Comparison of ENCODE assay signal across 1 cellular context in the genomic region with DNA sequence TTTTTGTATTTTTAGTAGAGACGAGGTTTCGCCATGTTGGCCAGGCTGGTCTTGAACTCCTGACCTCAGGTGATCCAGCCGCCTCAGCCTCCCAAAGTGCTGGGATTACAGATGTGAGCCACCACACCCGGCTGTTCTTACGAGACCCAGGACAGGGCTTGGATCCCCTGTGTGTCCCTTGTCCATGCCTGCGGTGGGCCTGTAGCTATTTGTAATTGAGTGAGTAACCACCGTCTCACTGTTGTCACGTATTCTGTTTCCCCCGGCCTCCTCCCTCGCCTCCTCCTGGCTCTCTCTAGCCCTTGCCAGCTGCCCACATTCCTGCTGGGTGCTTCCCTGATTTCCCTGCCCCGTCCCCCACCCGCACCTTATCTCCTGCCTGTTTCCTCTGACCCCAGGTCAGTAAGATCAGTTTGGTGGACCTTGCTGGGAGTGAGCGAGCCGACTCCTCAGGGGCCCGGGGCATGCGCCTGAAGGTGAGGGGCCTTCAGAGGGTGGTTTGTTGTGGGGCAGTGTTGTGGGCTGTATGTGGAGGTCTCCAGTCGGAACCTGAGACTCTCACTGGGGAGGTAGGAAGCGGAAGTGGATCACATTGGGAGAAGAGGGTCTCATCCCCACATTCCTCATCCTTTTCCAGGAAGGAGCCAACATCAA.
TF ChIP-seq lines count a peak whose summit lies in the region.

No MANE protein-coding gene starts in this region.

TF ChIP-seq in WTC11, 78 proteins besides CTCF, POLR2A, EP300 and RAD21 (continued from another document):
- TF ChIP-seq, protein P1, sequence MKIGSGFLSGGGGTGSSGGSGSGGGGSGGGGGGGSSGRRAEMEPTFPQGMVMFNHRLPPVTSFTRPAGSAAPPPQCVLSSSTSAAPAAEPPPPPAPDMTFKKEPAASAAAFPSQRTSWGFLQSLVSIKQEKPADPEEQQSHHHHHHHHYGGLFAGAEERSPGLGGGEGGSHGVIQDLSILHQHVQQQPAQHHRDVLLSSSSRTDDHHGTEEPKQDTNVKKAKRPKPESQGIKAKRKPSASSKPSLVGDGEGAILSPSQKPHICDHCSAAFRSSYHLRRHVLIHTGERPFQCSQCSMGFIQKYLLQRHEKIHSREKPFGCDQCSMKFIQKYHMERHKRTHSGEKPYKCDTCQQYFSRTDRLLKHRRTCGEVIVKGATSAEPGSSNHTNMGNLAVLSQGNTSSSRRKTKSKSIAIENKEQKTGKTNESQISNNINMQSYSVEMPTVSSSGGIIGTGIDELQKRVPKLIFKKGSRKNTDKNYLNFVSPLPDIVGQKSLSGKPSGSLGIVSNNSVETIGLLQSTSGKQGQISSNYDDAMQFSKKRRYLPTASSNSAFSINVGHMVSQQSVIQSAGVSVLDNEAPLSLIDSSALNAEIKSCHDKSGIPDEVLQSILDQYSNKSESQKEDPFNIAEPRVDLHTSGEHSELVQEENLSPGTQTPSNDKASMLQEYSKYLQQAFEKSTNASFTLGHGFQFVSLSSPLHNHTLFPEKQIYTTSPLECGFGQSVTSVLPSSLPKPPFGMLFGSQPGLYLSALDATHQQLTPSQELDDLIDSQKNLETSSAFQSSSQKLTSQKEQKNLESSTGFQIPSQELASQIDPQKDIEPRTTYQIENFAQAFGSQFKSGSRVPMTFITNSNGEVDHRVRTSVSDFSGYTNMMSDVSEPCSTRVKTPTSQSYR (CRISPR knock-in tag; IDR thresholded peaks at IDR 0.05) = no peak
- TF ChIP-seq ZNF317 (CRISPR knock-in tag; IDR thresholded peaks at IDR 0.05; ENCODE audit: borderline replicate concordance, low read depth) = no peak
- no peak for TF ChIP-seq ZNF138 (CRISPR knock-in tag; conservative IDR thresholded peaks at IDR 0.05)
- no peak for TF ChIP-seq ARID4B (CRISPR knock-in tag; IDR thresholded peaks at IDR 0.05; ENCODE audit: borderline replicate concordance)
- TF ChIP-seq, protein P2, sequence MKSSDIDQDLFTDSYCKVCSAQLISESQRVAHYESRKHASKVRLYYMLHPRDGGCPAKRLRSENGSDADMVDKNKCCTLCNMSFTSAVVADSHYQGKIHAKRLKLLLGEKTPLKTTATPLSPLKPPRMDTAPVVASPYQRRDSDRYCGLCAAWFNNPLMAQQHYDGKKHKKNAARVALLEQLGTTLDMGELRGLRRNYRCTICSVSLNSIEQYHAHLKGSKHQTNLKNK (CRISPR knock-in tag; IDR thresholded peaks at IDR 0.05) = no peak
- no peak for TF ChIP-seq ZNF512 (CRISPR knock-in tag; IDR thresholded peaks at IDR 0.05; ENCODE audit: borderline replicate concordance)
